Comparison of ENCODE assay signal across 8 cellular contexts in the genomic region with DNA sequence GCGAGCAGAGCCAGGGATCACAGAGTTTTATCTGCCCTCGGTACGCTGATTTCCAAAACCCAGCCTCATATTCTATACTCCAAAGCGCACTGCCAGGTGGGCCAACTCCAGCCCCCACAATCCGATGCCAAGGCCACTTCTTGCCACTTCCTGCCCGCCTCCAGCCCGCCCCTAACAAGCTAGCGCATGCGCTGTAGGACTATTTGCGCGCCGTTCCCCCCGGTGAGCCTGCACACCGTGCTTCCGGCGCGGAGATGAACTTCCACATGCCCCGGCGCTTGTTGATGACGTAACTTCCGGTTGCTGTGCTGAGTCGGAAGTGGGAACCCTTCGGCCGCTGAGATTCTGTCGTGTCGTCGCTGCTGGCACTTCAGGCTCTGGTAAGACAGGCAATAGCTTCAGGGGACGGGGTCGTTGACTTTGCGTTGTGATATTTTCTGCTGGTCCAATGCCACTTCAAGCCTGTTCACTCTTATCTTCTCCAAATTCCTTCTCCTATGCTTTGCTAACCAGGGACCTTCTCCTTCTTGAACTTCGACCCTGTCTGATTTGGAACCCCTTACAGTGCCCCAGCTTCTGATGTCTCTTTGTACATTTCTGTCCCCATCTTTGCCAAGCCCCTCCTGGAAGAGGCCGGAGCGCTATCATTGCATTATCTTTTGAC. TPM values are rescaled to one million over a fixed set of nuclear protein-coding genes. Genes with fewer than 3 reads are reported as not detected.
DNase-seq lines count a peak whose midpoint lies in the region; ATAC-seq and TF ChIP-seq lines count a peak whose summit lies in the region.

A gene with protein sequence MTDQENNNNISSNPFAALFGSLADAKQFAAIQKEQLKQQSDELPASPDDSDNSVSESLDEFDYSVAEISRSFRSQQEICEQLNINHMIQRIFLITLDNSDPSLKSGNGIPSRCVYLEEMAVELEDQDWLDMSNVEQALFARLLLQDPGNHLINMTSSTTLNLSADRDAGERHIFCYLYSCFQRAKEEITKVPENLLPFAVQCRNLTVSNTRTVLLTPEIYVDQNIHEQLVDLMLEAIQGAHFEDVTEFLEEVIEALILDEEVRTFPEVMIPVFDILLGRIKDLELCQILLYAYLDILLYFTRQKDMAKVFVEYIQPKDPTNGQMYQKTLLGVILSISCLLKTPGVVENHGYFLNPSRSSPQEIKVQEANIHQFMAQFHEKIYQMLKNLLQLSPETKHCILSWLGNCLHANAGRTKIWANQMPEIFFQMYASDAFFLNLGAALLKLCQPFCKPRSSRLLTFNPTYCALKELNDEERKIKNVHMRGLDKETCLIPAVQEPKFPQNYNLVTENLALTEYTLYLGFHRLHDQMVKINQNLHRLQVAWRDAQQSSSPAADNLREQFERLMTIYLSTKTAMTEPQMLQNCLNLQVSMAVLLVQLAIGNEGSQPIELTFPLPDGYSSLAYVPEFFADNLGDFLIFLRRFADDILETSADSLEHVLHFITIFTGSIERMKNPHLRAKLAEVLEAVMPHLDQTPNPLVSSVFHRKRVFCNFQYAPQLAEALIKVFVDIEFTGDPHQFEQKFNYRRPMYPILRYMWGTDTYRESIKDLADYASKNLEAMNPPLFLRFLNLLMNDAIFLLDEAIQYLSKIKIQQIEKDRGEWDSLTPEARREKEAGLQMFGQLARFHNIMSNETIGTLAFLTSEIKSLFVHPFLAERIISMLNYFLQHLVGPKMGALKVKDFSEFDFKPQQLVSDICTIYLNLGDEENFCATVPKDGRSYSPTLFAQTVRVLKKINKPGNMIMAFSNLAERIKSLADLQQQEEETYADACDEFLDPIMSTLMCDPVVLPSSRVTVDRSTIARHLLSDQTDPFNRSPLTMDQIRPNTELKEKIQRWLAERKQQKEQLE (plus strand): TSS at position 306 of the 664 bp plus-strand sequence. CDS start 5,481 bp downstream, outside the sequence.

- no peaks in the 10 kb centered on the region for H3K9me3 Mint-ChIP-seq in activated T-helper 2 cell treated with anti-CD3 and anti-CD28 coated beads, Interferon-gamma antibody, Interleukin-2, Interleukin-4, amounts not matched to agents 10 μg/mL and 5 μg/mL and 100 μg/mL, durations not matched to agents 14 hours and 24 hours and 36 hours
- H3K9me3 Mint-ChIP-seq in natural killer cell, result peaks cover 0 to 3% of the 10 kb centered on the region in 2 donors

- no peaks in the 10 kb centered on the region for H3K9me3 ChIP-seq in RWPE2 (ENCODE audit: severe bottlenecking)

- H3K27me3 ChIP-seq in RWPE2 (ENCODE audit: insufficient read depth, poor library complexity, severe bottlenecking), result no peaks in the 10 kb centered on the region

- DNase-seq in DMS79 (lab: John Stamatoyannopoulos, UW), result peak; percentile 96
- DNase-seq in LoVo (ENCODE audit: low spot score), result peak; percentile 99
- peak; percentile 91 for DNase-seq in RWPE2 (ENCODE audit: low spot score)
- DNase-seq in activated T-helper 2 cell treated with anti-CD3 and anti-CD28 coated beads, Interferon-gamma antibody, Interleukin-2, Interleukin-4, amounts not matched to agents 10 μg/mL and 5 μg/mL and 100 μg/mL, durations not matched to agents 14 hours and 24 hours and 36 hours (ENCODE audit: low spot score), result peak; percentile 96
- DNase-seq in fibroblast of peridontal ligament (ENCODE audit: extremely low read depth), result peak; percentile 94
- DNase-seq in natural killer cell, result peak; percentile 93
- DNase-seq in stimulated activated naive CD4-positive, alpha-beta T cell treated with Interleukin-2 at 50 U/mL for 16 hours (lab: John Stamatoyannopoulos, UW), result peak; percentile 97

- H3K27ac Mint-ChIP-seq in activated T-helper 2 cell treated with anti-CD3 and anti-CD28 coated beads, Interferon-gamma antibody, Interleukin-2, Interleukin-4, amounts not matched to agents 10 μg/mL and 5 μg/mL and 100 μg/mL, durations not matched to agents 14 hours and 24 hours and 36 hours, result peak within 1 kb of the TSS; percentile 84
- peak within 1 kb of the TSS; percentile 97 to 100 for H3K27ac Mint-ChIP-seq in natural killer cell

- no peak within 1 kb of the TSS for H3K27ac ChIP-seq in RWPE2 (ENCODE audit: poor library complexity, severe bottlenecking)

- H3K27me3 Mint-ChIP-seq in activated T-helper 2 cell treated with anti-CD3 and anti-CD28 coated beads, Interferon-gamma antibody, Interleukin-2, Interleukin-4, amounts not matched to agents 10 μg/mL and 5 μg/mL and 100 μg/mL, durations not matched to agents 14 hours and 24 hours and 36 hours (ENCODE audit: low read depth), result no peaks in the 10 kb centered on the region
- no peaks in the 10 kb centered on the region for H3K27me3 Mint-ChIP-seq in natural killer cell (ENCODE audit: low read depth in 2 of 2)

- H3K4me1 ChIP-seq in RWPE2 (ENCODE audit: insufficient read depth, poor library complexity, severe bottlenecking), result peaks cover 8% of the 10 kb centered on the region

- peaks cover 33% of the 10 kb centered on the region for H3K4me1 Mint-ChIP-seq in activated T-helper 2 cell treated with anti-CD3 and anti-CD28 coated beads, Interferon-gamma antibody, Interleukin-2, Interleukin-4, amounts not matched to agents 10 μg/mL and 5 μg/mL and 100 μg/mL, durations not matched to agents 14 hours and 24 hours and 36 hours (ENCODE audit: low read depth)
- H3K4me1 Mint-ChIP-seq in natural killer cell, result peaks cover 35 to 42% of the 10 kb centered on the region in 2 donors

- H3K36me3 Mint-ChIP-seq in activated T-helper 2 cell treated with anti-CD3 and anti-CD28 coated beads, Interferon-gamma antibody, Interleukin-2, Interleukin-4, amounts not matched to agents 10 μg/mL and 5 μg/mL and 100 μg/mL, durations not matched to agents 14 hours and 24 hours and 36 hours (ENCODE audit: low read depth), result peaks cover 17% of the 10 kb centered on the region
- no peaks in the 10 kb centered on the region for H3K36me3 Mint-ChIP-seq in natural killer cell

- peak within 1 kb of the TSS; percentile 76 for H3K4me3 ChIP-seq in RWPE2 (ENCODE audit: severe bottlenecking)

- H3K36me3 ChIP-seq in RWPE2 (ENCODE audit: low read depth), result peaks cover 12% of the 10 kb centered on the region

- intact Hi-C loops in activated T-helper 2 cell treated with anti-CD3 and anti-CD28 coated beads, Interferon-gamma antibody, Interleukin-2, Interleukin-4, amounts not matched to agents 10 μg/mL and 5 μg/mL and 100 μg/mL, durations not matched to agents 14 hours and 24 hours and 36 hours (cut with micrococcal nuclease), result loop anchor here (1.0 to 5.0 kb wide), 3 partner anchors 17 to 157 kb away; a partner anchor contains a TSS
- intact Hi-C loops in natural killer cell (cut with micrococcal nuclease), result loop anchor here (1.0 to 5.0 kb wide), 2 partner anchors 42 to 107 kb away; a partner anchor contains a TSS

- ATAC-seq in GM21825 (IDR thresholded peaks at IDR 0.05; ENCODE audit: unreplicated experiment) (peak; percentile 88), RWPE2 (ENCODE audit: low read depth) (peak; percentile 77), natural killer cell (peak; percentile 90 to 95 (median 90))

- TF ChIP-seq CTCF in RWPE2 (IDR thresholded peaks at IDR 0.05; ENCODE audit: poor library complexity, severe bottlenecking), result no peak
- TF ChIP-seq CTCF in natural killer cell (IDR thresholded peaks at IDR 0.05), result no peak

- peak within 1 kb of the TSS; percentile 92 for H3K4me3 Mint-ChIP-seq in activated T-helper 2 cell treated with anti-CD3 and anti-CD28 coated beads, Interferon-gamma antibody, Interleukin-2, Interleukin-4, amounts not matched to agents 10 μg/mL and 5 μg/mL and 100 μg/mL, durations not matched to agents 14 hours and 24 hours and 36 hours (ENCODE audit: low read depth)
- H3K4me3 Mint-ChIP-seq in natural killer cell, result peak within 1 kb of the TSS; percentile 98

RNA-seq across cellular contexts. Expression of the gene that starts here (rescaled TPM):
- total RNA-seq in activated T-helper 2 cell treated with anti-CD3 and anti-CD28 coated beads, Interferon-gamma antibody, Interleukin-2, Interleukin-4, amounts not matched to agents 10 μg/mL and 5 μg/mL and 100 μg/mL, durations not matched to agents 14 hours and 24 hours and 36 hours, result 41.2 and 44.1 TPM in 2 replicates
- total RNA-seq in natural killer cell, result 10 to 100 TPM; 35.1 to 43.9 (median 37.0) TPM
